ENCODE assay signal across 17 cellular contexts in genomic region chr1:246513619-246514343, GRCh38.
"Had no signal": no experiment of that assay in that cellular context is flagged by ENCODE, and none has a peak within 500 bp of the region (broad histone marks: within the 10 kb centered on the region; RNA-seq: fewer than 3 reads in every experiment).

No MANE protein-coding gene starts in this region.

- H3K27ac Mint-ChIP-seq: activated CD8-positive, alpha-beta T cell treated with anti-CD3 and anti-CD28 coated beads for 36 hours; activated T-helper 1 cell treated with anti-CD3 and anti-CD28 coated beads, Interleukin-12 subunit alpha, Interleukin-12 subunit beta, Interleukin-2, Interleukin-4 antibody, amounts not matched to agents 30 ng/mL and 10 ng/mL and 1 ng/mL, durations not matched to agents 14 hours and 24 hours and 36 hours; neural progenitor cell had no signal

- H2AFZ ChIP-seq: neural progenitor cell had no signal

- H3K36me3 Mint-ChIP-seq: naive B cell, neural progenitor cell had no signal

- H3K27ac ChIP-seq: gastrocnemius medialis, heart left ventricle, lower lobe of right lung, neural progenitor cell, pancreas, thoracic aorta, upper lobe of right lung had no signal

- H3K4me1 Mint-ChIP-seq: naive B cell, neural progenitor cell had no signal

- H3K4me1 ChIP-seq: gastrocnemius medialis, heart left ventricle, lower lobe of right lung, neural progenitor cell, pancreas, upper lobe of right lung had no signal

- H3K27me3 ChIP-seq: gastrocnemius medialis, heart left ventricle, neural progenitor cell, pancreas, upper lobe of right lung had no signal

- H3K4me3 ChIP-seq: gastrocnemius medialis, heart left ventricle, lower lobe of right lung, neural progenitor cell, pancreas, thoracic aorta, upper lobe of right lung had no signal

- H3K9me3 ChIP-seq: pancreas had no signal

- ATAC-seq: gastrocnemius medialis, heart left ventricle, lower lobe of right lung, pancreas, upper lobe of right lung had no signal

- H3K27me3 Mint-ChIP-seq: activated CD8-positive, alpha-beta T cell treated with anti-CD3 and anti-CD28 coated beads for 36 hours; naive B cell had no signal

- H3K4me2 ChIP-seq: neural progenitor cell had no signal

- H3K9ac ChIP-seq: neural progenitor cell had no signal

- H3K36me3 ChIP-seq: gastrocnemius medialis, heart left ventricle, lower lobe of right lung, neural progenitor cell, pancreas, thoracic aorta, upper lobe of right lung had no signal

- H3K4me3 Mint-ChIP-seq: activated CD8-positive, alpha-beta T cell treated with anti-CD3 and anti-CD28 coated beads for 36 hours; naive B cell; neural progenitor cell had no signal

- DNase-seq: activated CD4-positive, alpha-beta T cell treated with anti-CD3 and anti-CD28 coated beads for 1 hour; activated CD8-positive, alpha-beta memory T cell treated with anti-CD3 and anti-CD28 coated beads, Interleukin-2, amount 50 U/mL, for 48 hours; activated naive CD4-positive, alpha-beta T cell; erythroblast; gastrocnemius medialis; heart left ventricle; lower lobe of right lung; naive B cell; pancreas; stimulated activated CD4-positive, alpha-beta T cell treated with anti-CD3 and anti-CD28 coated beads, Interleukin-12 subunit alpha, Interleukin-12 subunit beta, amount 100 ng/mL, for 4 hours; stimulated activated CD4-positive, alpha-beta T cell treated with anti-CD3 and anti-CD28 coated beads, Interleukin-2, amount 100 ng/mL, for 24 hours; T-helper 9 cell; upper lobe of right lung had no signal
